Comparison of ENCODE assay signal across 8 cellular contexts in the genomic region with DNA sequence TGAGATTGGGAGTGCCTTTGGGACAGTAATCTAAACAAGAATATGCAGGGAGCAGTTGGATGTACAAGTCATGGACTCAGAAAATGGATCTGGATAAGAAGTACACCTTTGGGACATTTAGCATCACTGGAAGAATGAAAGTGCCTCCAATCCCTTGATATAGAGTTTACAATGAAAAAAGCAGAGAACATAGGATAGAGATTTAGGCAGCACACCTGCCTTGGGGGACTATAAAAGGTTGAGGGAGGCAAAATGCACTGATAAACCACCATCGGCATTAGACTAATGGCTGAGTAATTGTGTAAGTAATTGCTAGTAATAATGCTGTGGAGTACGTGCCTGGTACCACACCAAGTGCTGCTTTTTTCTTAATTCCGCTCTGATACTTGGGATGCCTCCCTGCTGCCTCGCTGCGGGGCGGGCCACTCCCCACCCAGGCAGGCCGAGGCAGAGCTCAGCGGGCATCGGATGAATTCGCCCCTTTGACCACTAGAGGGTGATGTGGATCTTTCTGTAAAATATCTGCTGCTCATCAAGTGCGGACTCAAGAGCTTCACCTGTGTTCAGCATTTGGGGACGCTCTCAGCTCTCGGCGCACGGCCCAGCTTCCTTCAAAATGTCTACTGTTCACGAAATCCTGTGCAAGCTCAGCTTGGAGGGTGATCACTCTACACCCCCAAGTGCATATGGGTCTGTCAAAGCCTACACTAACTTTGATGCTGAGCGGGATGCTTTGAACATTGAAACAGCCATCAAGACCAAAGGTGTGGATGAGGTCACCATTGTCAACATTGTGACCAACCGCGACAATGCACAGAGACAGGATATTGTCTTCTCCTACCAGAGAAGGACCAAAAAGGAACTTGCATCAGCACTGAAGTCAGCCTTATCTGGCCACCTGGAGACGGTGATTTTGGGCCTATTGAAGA.
DNase-seq lines count a peak whose midpoint lies in the region; ATAC-seq and TF ChIP-seq lines count a peak whose summit lies in the region.

No MANE protein-coding gene starts in this region.

- H3K36me3 ChIP-seq in RWPE2 (ENCODE audit: low read depth), result no peaks in the 10 kb centered on the region
- H3K36me3 ChIP-seq in osteoblast (ENCODE audit: insufficient read depth, low read length), result no peaks in the 10 kb centered on the region
- no peaks in the 10 kb centered on the region for H3K36me3 ChIP-seq in tibial nerve

- 17 to 23% methylated on average over 20 of the region's 20 CpGs for WGBS in tibial nerve, 2 donors

- H3K79me2 ChIP-seq in osteoblast (ENCODE audit: insufficient read depth, low read length), result no peaks in the 10 kb centered on the region

- peak; percentile 80 for ATAC-seq in GM19351 (IDR thresholded peaks at IDR 0.05; ENCODE audit: unreplicated experiment)
- peak; percentile 56 for ATAC-seq in RWPE2 (ENCODE audit: low read depth)

- peaks cover 20% of the 10 kb centered on the region for H3K4me1 ChIP-seq in RWPE2 (ENCODE audit: insufficient read depth, poor library complexity, severe bottlenecking)
- peaks cover 11% of the 10 kb centered on the region for H3K4me1 ChIP-seq in osteoblast (ENCODE audit: insufficient read depth, low read length)
- peaks cover 0 to 5% (median 0%) of the 10 kb centered on the region in 4 donors for H3K4me1 ChIP-seq in tibial nerve

- no peaks in the 10 kb centered on the region for H4K20me1 ChIP-seq in osteoblast (ENCODE audit: insufficient read depth, low read length)

- peak; percentile 95 for TF ChIP-seq CTCF in RWPE2 (IDR thresholded peaks at IDR 0.05; ENCODE audit: poor library complexity, severe bottlenecking)
- peak; percentile 72 for TF ChIP-seq CTCF in osteoblast (IDR thresholded peaks at IDR 0.05; ENCODE audit: extremely low read depth, low read depth, low read length)
- TF ChIP-seq CTCF in tibial nerve (IDR thresholded peaks at IDR 0.05), result peak; percentile 69 to 85 (median 81)

- H3K36me3 Mint-ChIP-seq in activated T-helper 2 cell treated with anti-CD3 and anti-CD28 coated beads, Interferon-gamma antibody, Interleukin-2, Interleukin-4, amounts not matched to agents 10 μg/mL and 5 μg/mL and 100 μg/mL, durations not matched to agents 14 hours and 24 hours and 36 hours (ENCODE audit: low read depth), result no peaks in the 10 kb centered on the region

- no peaks in the 10 kb centered on the region for H3K27me3 ChIP-seq in RWPE2 (ENCODE audit: insufficient read depth, poor library complexity, severe bottlenecking)
- peaks cover 3% of the 10 kb centered on the region for H3K27me3 ChIP-seq in osteoblast (ENCODE audit: insufficient read depth, low read length)
- peaks cover 0 to 3% of the 10 kb centered on the region in 2 donors for H3K27me3 ChIP-seq in tibial nerve

- intact Hi-C loops in activated T-helper 2 cell treated with anti-CD3 and anti-CD28 coated beads, Interferon-gamma antibody, Interleukin-2, Interleukin-4, amounts not matched to agents 10 μg/mL and 5 μg/mL and 100 μg/mL, durations not matched to agents 14 hours and 24 hours and 36 hours (cut with micrococcal nuclease), result loop anchor here (1.0 kb wide), 1 partner anchor 98 kb away; no protein-coding TSS in a partner anchor

- H2AFZ ChIP-seq in osteoblast (ENCODE audit: low read length), result peak overlapping the region; percentile 28

- H3K4me1 Mint-ChIP-seq in activated T-helper 2 cell treated with anti-CD3 and anti-CD28 coated beads, Interferon-gamma antibody, Interleukin-2, Interleukin-4, amounts not matched to agents 10 μg/mL and 5 μg/mL and 100 μg/mL, durations not matched to agents 14 hours and 24 hours and 36 hours (ENCODE audit: low read depth), result peaks cover 5% of the 10 kb centered on the region

- no peaks in the 10 kb centered on the region for H3K9me3 Mint-ChIP-seq in activated T-helper 2 cell treated with anti-CD3 and anti-CD28 coated beads, Interferon-gamma antibody, Interleukin-2, Interleukin-4, amounts not matched to agents 10 μg/mL and 5 μg/mL and 100 μg/mL, durations not matched to agents 14 hours and 24 hours and 36 hours

- H3K27ac ChIP-seq in RWPE2 (ENCODE audit: poor library complexity, severe bottlenecking), result no peak overlapping the region
- H3K27ac ChIP-seq in osteoblast (ENCODE audit: low read depth, low read length), result no peak overlapping the region
- H3K27ac ChIP-seq in tibial nerve, result no peak overlapping the region

- H3K27ac Mint-ChIP-seq in activated T-helper 2 cell treated with anti-CD3 and anti-CD28 coated beads, Interferon-gamma antibody, Interleukin-2, Interleukin-4, amounts not matched to agents 10 μg/mL and 5 μg/mL and 100 μg/mL, durations not matched to agents 14 hours and 24 hours and 36 hours, result no peak overlapping the region

- H3K4me2 ChIP-seq in osteoblast (ENCODE audit: insufficient read depth, low read length), result peak overlapping the region; percentile 9

- H3K9me3 ChIP-seq in RWPE2 (ENCODE audit: severe bottlenecking), result no peaks in the 10 kb centered on the region
- no peaks in the 10 kb centered on the region for H3K9me3 ChIP-seq in osteoblast (ENCODE audit: low read depth, low read length)
- H3K9me3 ChIP-seq in tibial nerve, result no peaks in the 10 kb centered on the region

- no peak for TF ChIP-seq EP300 in tibial nerve (IDR thresholded peaks at IDR 0.05)

- H3K4me3 ChIP-seq in RWPE2 (ENCODE audit: severe bottlenecking) (no peak overlapping the region), osteoblast (ENCODE audit: insufficient read depth, low read length) (no peak overlapping the region), tibial nerve (no peak overlapping the region)

- DNase-seq in CD1c-positive myeloid dendritic cell (ENCODE audit: extremely low spot score) (peak; percentile 88), Kasumi-1 (lab: John Stamatoyannopoulos, UW) (peak; percentile 37 to 61), RWPE2 (ENCODE audit: low spot score) (no peak), foreskin melanocyte (peak; percentile 58), osteoblast (ENCODE audit: insufficient read length, low spot score, missing footprints) (peak; percentile 88), tibial nerve (ENCODE audit: low spot score in 2 of 2) (peak in 1 of 2 donors; percentile 56)
- peak; percentile 68 for DNase-seq in activated T-helper 2 cell treated with anti-CD3 and anti-CD28 coated beads, Interferon-gamma antibody, Interleukin-2, Interleukin-4, amounts not matched to agents 10 μg/mL and 5 μg/mL and 100 μg/mL, durations not matched to agents 14 hours and 24 hours and 36 hours (ENCODE audit: low spot score)

- no peak for TF ChIP-seq POLR2A in tibial nerve (IDR thresholded peaks at IDR 0.05)

- H3K27me3 Mint-ChIP-seq in activated T-helper 2 cell treated with anti-CD3 and anti-CD28 coated beads, Interferon-gamma antibody, Interleukin-2, Interleukin-4, amounts not matched to agents 10 μg/mL and 5 μg/mL and 100 μg/mL, durations not matched to agents 14 hours and 24 hours and 36 hours (ENCODE audit: low read depth), result peaks cover 26% of the 10 kb centered on the region

- H3K4me3 Mint-ChIP-seq in activated T-helper 2 cell treated with anti-CD3 and anti-CD28 coated beads, Interferon-gamma antibody, Interleukin-2, Interleukin-4, amounts not matched to agents 10 μg/mL and 5 μg/mL and 100 μg/mL, durations not matched to agents 14 hours and 24 hours and 36 hours (ENCODE audit: low read depth), result no peak overlapping the region
